In the genomic region with DNA sequence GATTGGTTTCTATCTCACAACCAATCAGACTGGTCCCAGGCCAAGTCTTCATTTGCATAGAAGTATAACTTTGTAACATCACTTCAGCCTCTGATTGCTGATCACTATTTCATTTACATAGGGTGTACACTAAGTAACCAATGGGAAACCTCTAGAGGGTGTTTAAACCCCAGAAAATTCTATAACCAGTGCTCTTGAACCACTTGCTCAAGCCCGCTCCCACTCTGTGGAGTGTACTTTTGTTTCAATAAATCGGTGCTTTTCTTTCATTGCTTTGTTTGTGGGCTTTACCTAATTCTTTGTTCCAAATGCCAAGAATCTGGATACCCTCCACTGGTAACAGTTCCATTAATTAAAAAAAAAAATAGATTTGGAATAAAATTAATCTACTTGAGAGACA, we compare ENCODE assay signal across 27 cellular contexts.
"Had no signal": no experiment of that assay in that cellular context is flagged by ENCODE, and none has a peak within 500 bp of the region (broad histone marks: within the 10 kb centered on the region; RNA-seq: fewer than 3 reads in every experiment).

No MANE protein-coding gene starts in this region.

- H3K36me3 ChIP-seq: stomach, suprapubic skin, thoracic aorta, thyroid gland, tibial artery, tibial nerve, transverse colon, upper lobe of left lung, upper lobe of right lung, uterus, vagina had no signal

- FAIRE-seq: urothelium cell line had no signal

- DNase-seq: stimulated activated CD4-positive, alpha-beta T cell treated with anti-CD3 and anti-CD28 coated beads, Interleukin-2, amount 100 ng/mL, for 48 hours; stimulated activated CD4-positive, alpha-beta T cell treated with anti-CD3 and anti-CD28 coated beads, Interleukin-4, amount 100 ng/mL, for 1 hour; stimulated activated CD4-positive, alpha-beta T cell treated with anti-CD3 and anti-CD28 coated beads, Interleukin-4, amount 100 ng/mL, for 24 hours; stimulated activated CD4-positive, alpha-beta T cell treated with anti-CD3 and anti-CD28 coated beads, Interleukin-4, amount 100 ng/mL, for 4 hours; stimulated activated CD8-positive, alpha-beta memory T cell treated with anti-CD3 and anti-CD28 coated beads, Interleukin-4, amount 100 ng/mL, for 48 hours; stimulated activated naive B cell treated with anti-CD40 and anti-IgM and Interleukin-4, amounts not matched to agents 10 μg/mL and 1 μg/mL and 100 μg/mL, for 72 hours; stimulated activated naive CD4-positive, alpha-beta T cell; stimulated activated naive CD4-positive, alpha-beta T cell treated with Interleukin-2 at 50 U/mL for 16 hours; stimulated activated naive CD8-positive, alpha-beta T cell treated with anti-CD3 and anti-CD28 coated beads, Interleukin-15, amount 100 ng/mL, for 72 hours; stimulated activated naive CD8-positive, alpha-beta T cell treated with anti-CD3 and anti-CD28 coated beads, Interleukin-15, Interleukin-2, amounts not matched to agents 100 U/mL and 50 U/mL, for 24 hours; stomach; substantia nigra; testis; thyroid gland; tibial artery; transverse colon; trophoblast cell; upper lobe of left lung; upper lobe of right lung; uterus had no signal

- H3K4me3 ChIP-seq: stomach, suprapubic skin, testis, thoracic aorta, thyroid gland, tibial artery, tibial nerve, transverse colon, upper lobe of left lung, upper lobe of right lung, uterus, vagina had no signal

- H3K27ac ChIP-seq: stomach, suprapubic skin, testis, thoracic aorta, thyroid gland, tibial artery, tibial nerve, transverse colon, upper lobe of left lung, upper lobe of right lung, uterus, vagina had no signal

- H3K9me3 ChIP-seq: testis, thyroid gland, upper lobe of right lung, uterus, vagina had no signal

- H3K4me1 ChIP-seq: stomach, suprapubic skin, testis, tibial artery, tibial nerve, transverse colon, upper lobe of right lung, uterus, vagina had no signal

- ATAC-seq: stimulated activated effector memory CD8-positive, alpha-beta T cell treated with anti-CD3 and anti-CD28 coated beads, Interleukin-12 subunit alpha, Interleukin-12 subunit beta, amount 100 ng/mL, for 72 hours; stimulated activated memory B cell treated with anti-CD40 and anti-IgM and Interleukin-4, amounts not matched to agents 10 μg/mL and 1 μg/mL and 100 μg/mL, for 72 hours; stimulated activated naive B cell treated with anti-CD40 and anti-IgM and Interleukin-4, amounts not matched to agents 10 μg/mL and 1 μg/mL and 100 μg/mL, for 72 hours; stimulated activated naive CD8-positive, alpha-beta T cell treated with anti-CD3 and anti-CD28 coated beads, Interleukin-15, amount 100 ng/mL, for 72 hours; stimulated activated naive CD8-positive, alpha-beta T cell treated with anti-CD3 and anti-CD28 coated beads, Interleukin-15, Interleukin-2, amounts not matched to agents 100 U/mL and 50 U/mL, for 24 hours had no signal

- H3K27me3 ChIP-seq: stomach, suprapubic skin, testis, thyroid gland, tibial artery, tibial nerve, transverse colon, upper lobe of left lung, upper lobe of right lung, uterus, vagina had no signal
